Comparison of ENCODE assay signal across 8 cellular contexts in the genomic region with DNA sequence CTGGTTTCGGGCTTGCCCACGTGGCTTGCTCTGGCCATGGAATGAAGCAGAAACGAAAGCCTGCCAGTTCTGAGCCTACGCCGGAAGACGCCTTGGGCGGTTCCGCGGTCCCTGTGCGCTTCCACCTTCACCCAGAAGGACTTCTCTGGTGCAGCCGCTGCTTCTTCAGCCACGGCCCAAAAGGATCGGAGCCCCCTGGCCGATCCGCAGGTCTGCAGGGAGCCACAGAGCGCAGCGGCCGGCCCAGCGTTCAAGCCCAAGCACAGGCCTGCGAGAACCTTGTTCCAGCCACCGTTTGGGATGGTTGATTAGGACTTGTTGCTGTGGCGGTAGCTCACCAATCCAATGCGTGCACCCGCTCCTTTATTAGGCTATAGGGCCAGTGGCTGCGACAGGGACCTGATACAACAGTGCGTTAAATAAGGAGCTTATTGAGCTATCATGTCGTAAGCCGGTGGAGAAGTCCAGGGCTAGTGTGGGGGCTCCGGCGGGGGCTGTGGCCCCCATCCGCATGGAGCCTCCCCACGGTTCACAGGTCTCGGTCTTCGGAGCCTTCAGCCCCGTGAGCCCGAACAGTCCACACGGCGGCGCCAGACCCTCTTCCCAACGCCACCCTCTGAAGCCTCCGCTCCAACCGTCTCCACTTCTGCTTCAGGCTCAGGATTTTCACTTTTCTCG. TPM values are rescaled to one million over a fixed set of nuclear protein-coding genes. Genes with fewer than 3 reads are reported as not detected.
A peak's percentile ranks its signal among the peaks of the same experiment; 100 is the strongest.
DNase-seq lines count a peak whose midpoint lies in the region; ATAC-seq, FAIRE-seq and TF ChIP-seq lines count a peak whose summit lies in the region.

No MANE protein-coding gene starts in this region.

- H3K27ac Mint-ChIP-seq in stimulated activated naive B cell treated with anti-CD40 and anti-IgM and Interleukin-4, amounts not matched to agents 10 μg/mL and 1 μg/mL and 100 μg/mL, for 72 hours, result no peak overlapping the region

- H3K4me1 ChIP-seq in mammary epithelial cell (ENCODE audit: insufficient read depth, low read length), result no peaks in the 10 kb centered on the region
- no peaks in the 10 kb centered on the region for H3K4me1 ChIP-seq in HepG2 (ENCODE audit: insufficient read depth, low read length)

- peaks cover 15 to 16% of the 10 kb centered on the region in 2 donors for H3K27me3 Mint-ChIP-seq in stimulated activated naive B cell treated with anti-CD40 and anti-IgM and Interleukin-4, amounts not matched to agents 10 μg/mL and 1 μg/mL and 100 μg/mL, for 72 hours

- TF ChIP-seq RAD21 in HepG2 (CRISPR knock-in tag; IDR thresholded peaks at IDR 0.05), result peak; percentile 48

- no TSS peak for BruUV-seq in mammary epithelial cell (replicated peaks; lab: Mats Ljungman, UMichigan)
- BruUV-seq in HepG2 (replicated peaks; lab: Mats Ljungman, UMichigan), result no TSS peak

- H3K27me3 ChIP-seq in mammary epithelial cell (ENCODE audit: insufficient read depth, low read length), result peaks cover 2% of the 10 kb centered on the region
- H3K27me3 ChIP-seq in HepG2 (ENCODE audit: control insufficient read depth in 1 of 2, insufficient read depth in 2 of 2, low read length in 2 of 2), result peaks cover 7 to 56% of the 10 kb centered on the region in 2 experiments; a peak in 4 of 5 replicates

- WGBS in mammary epithelial cell (ENCODE audit: low coverage, missing lambda C conversion rate), result 17% methylated on average over 29 of the region's 43 CpGs
- 50% methylated on average over 36 of the region's 43 CpGs for WGBS in HepG2 (ENCODE audit: low lambda C conversion rate)

- no peaks in the 10 kb centered on the region for H4K20me1 ChIP-seq in mammary epithelial cell (ENCODE audit: insufficient read depth, low read length)
- H4K20me1 ChIP-seq in HepG2 (ENCODE audit: insufficient read depth, low read length), result no peaks in the 10 kb centered on the region

- peak overlapping the region; percentile 77 to 79 for H3K4me3 Mint-ChIP-seq in stimulated activated naive B cell treated with anti-CD40 and anti-IgM and Interleukin-4, amounts not matched to agents 10 μg/mL and 1 μg/mL and 100 μg/mL, for 72 hours

- H3K36me3 Mint-ChIP-seq in stimulated activated naive B cell treated with anti-CD40 and anti-IgM and Interleukin-4, amounts not matched to agents 10 μg/mL and 1 μg/mL and 100 μg/mL, for 72 hours, result peaks cover 2 to 3% of the 10 kb centered on the region in 2 donors

- dilution Hi-C loops in mammary epithelial cell (cut with HindIII; ENCODE audit: low sequenced_read_pairs), result no loop called here

- POLR2A ChIA-PET in HepG2 (lab: Yijun Ruan, JAX), result no interaction called here

- H3K9me3 ChIP-seq in mammary epithelial cell (replicated peaks; ENCODE audit: insufficient read depth, low read length) (no peaks in the 10 kb centered on the region), HepG2 (ENCODE audit: low read length) (no peaks in the 10 kb centered on the region)

- in situ Hi-C loops in mammary epithelial cell (cut with MboI; ENCODE audit: low sequenced_read_pairs in 2 of 2), result no loop called here
- in situ Hi-C loops in HepG2 (cut with HindIII; ENCODE audit: extremely low pct_ligation_motif_present, low pct_unique_long_range_greater_than_20kb), result no loop called here

- TF ChIP-seq CTCF in mammary epithelial cell (conservative IDR thresholded peaks at IDR 0.05 in 1 of 2, IDR thresholded peaks at IDR 0.05 in 1 of 2; ENCODE audit: extremely low read depth in 1 of 2, insufficient read depth in 1 of 2, low read depth in 1 of 2, low read length in 2 of 2) (peak; percentile 12 to 38), HepG2 (CRISPR knock-in tag; IDR thresholded peaks at IDR 0.05) (peak; percentile 74)

- peak; percentile 60 for TF ChIP-seq POLR2A in GM18526 (IDR thresholded peaks at IDR 0.05; ENCODE audit: extremely low read depth, insufficient read length)
- TF ChIP-seq POLR2A in HepG2 (IDR thresholded peaks at IDR 0.05; ENCODE audit: insufficient read depth in 1 of 2, low read depth in 2 of 2, low read length in 2 of 2), result no peak

- H3K9ac ChIP-seq in mammary epithelial cell (ENCODE audit: insufficient read depth, low read length) (no peak overlapping the region), HepG2 (ENCODE audit: insufficient read depth, low read depth, low read length) (no peak overlapping the region)

- FAIRE-seq in HepG2 (lab: Jason Lieb, UNC), result no peak

- H3K36me3 ChIP-seq in mammary epithelial cell (ENCODE audit: insufficient read depth, low read length) (no peaks in the 10 kb centered on the region), HepG2 (replicated peaks in 1 of 2; ENCODE audit: control insufficient read depth in 1 of 2, insufficient read depth in 2 of 2, low read length in 2 of 2) (no peaks in the 10 kb centered on the region)

- peak overlapping the region; percentile 62 for H3K4me2 ChIP-seq in mammary epithelial cell (ENCODE audit: insufficient read depth, low read depth, low read length)
- H3K4me2 ChIP-seq in HepG2 (ENCODE audit: low read depth, low read length), result no peak overlapping the region

- H3K27ac ChIP-seq in mammary epithelial cell (ENCODE audit: insufficient read depth, low read depth, low read length) (no peak overlapping the region), HepG2 (ENCODE audit: extremely low read length, insufficient read depth, low read length) (no peak overlapping the region)

- CTCF ChIA-PET in mammary epithelial cell (lab: Charles Lee; ENCODE audit: low non-redundant PET) (no interaction called here), HepG2 (lab: Yijun Ruan, JAX; ENCODE audit: low intra/inter-chr PET ratio, low total read pairs) (no interaction called here)

- peak overlapping the region; percentile 65 for H2AFZ ChIP-seq in mammary epithelial cell (ENCODE audit: low read depth, low read length)
- no peak overlapping the region for H2AFZ ChIP-seq in HepG2 (ENCODE audit: low read length)

- TF ChIP-seq EP300 in HepG2 (IDR thresholded peaks at IDR 0.05; ENCODE audit: low read depth in 2 of 2, low read length in 2 of 2) (no peak), HepG2 (CRISPR knock-in tag; IDR thresholded peaks at IDR 0.05; ENCODE audit: borderline replicate concordance) (no peak)

- intact Hi-C loops in mammary epithelial cell (cut with micrococcal nuclease) (no loop called here), HepG2 (cut with micrococcal nuclease; ENCODE audit: unreplicated experiment) (no loop called here)

- DNase-seq in T-helper 1 cell (peak in 3 of 5 donors; percentile 26 to 60 (median 37)), mammary epithelial cell (no peak), HepG2 (ENCODE audit: low spot score) (no peak), HT-29 (ENCODE audit: low spot score) (no peak), NCI-H2196 (lab: John Stamatoyannopoulos, UW; ENCODE audit: unreplicated experiment) (no peak), ureter (ENCODE audit: low spot score) (no peak)
- DNase-seq in stimulated activated naive B cell treated with anti-CD40 and anti-IgM and Interleukin-4, amounts not matched to agents 10 μg/mL and 1 μg/mL and 100 μg/mL, for 72 hours, result peak; percentile 42

- peaks cover 2 to 4% of the 10 kb centered on the region in 2 donors for H3K9me3 Mint-ChIP-seq in stimulated activated naive B cell treated with anti-CD40 and anti-IgM and Interleukin-4, amounts not matched to agents 10 μg/mL and 1 μg/mL and 100 μg/mL, for 72 hours

- H3K4me1 Mint-ChIP-seq in stimulated activated naive B cell treated with anti-CD40 and anti-IgM and Interleukin-4, amounts not matched to agents 10 μg/mL and 1 μg/mL and 100 μg/mL, for 72 hours, result peaks cover 9 to 15% of the 10 kb centered on the region in 2 donors

- H3K4me3 ChIP-seq in mammary epithelial cell (replicated peaks in 1 of 3; ENCODE audit: insufficient read depth in 1 of 3, low read depth in 2 of 3, low read length in 3 of 3) (peak overlapping the region in 1 of 3 experiments; percentile 2), HepG2 (replicated peaks in 1 of 3; ENCODE audit: insufficient read depth in 1 of 3, low read depth in 2 of 3, low read length in 3 of 3) (no peak overlapping the region)

- H3K79me2 ChIP-seq in mammary epithelial cell (ENCODE audit: insufficient read depth, low read length) (no peaks in the 10 kb centered on the region), HepG2 (ENCODE audit: insufficient read depth, low read length) (no peaks in the 10 kb centered on the region)

- peak; percentile 90 for ATAC-seq in HepG2
- peak; percentile 76 to 88 for ATAC-seq in stimulated activated naive B cell treated with anti-CD40 and anti-IgM and Interleukin-4, amounts not matched to agents 10 μg/mL and 1 μg/mL and 100 μg/mL, for 72 hours (replicated peaks)

RNA-seq across cellular contexts. Expression of gene MPP2, which starts 10.2 kb away (rescaled TPM):
- total RNA-seq in mammary epithelial cell, result 1 to 10 TPM in 1 of 2 donors, under 1 TPM in 1; 0.85 to 1.8 TPM
- 0.75 TPM for polyA plus RNA-seq in mammary epithelial cell
- 3.0 TPM for polyA minus RNA-seq in mammary epithelial cell
- total RNA-seq in HepG2 (2016; rRNA removed; fragmentation: Illumina TruSeq; extraction: Trizol), result 0.20 and 0.44 TPM in 2 replicates
- total RNA-seq in HepG2 (2016; cell fraction: cytosol; rRNA removed; fragmentation: Illumina TruSeq; extraction: Trizol; ENCODE audit: low read depth), result 0.18 and 0.30 TPM in 2 replicates
- total RNA-seq in HepG2 (2016; cell fraction: insoluble cytoplasmic fraction; rRNA removed; fragmentation: Illumina TruSeq; extraction: Trizol), result 0.02 and 0.10 TPM in 2 replicates
- total RNA-seq in HepG2 (2016; cell fraction: membrane; rRNA removed; fragmentation: Illumina TruSeq; extraction: Trizol), result 0.06 and 0.07 TPM in 2 replicates
- total RNA-seq in HepG2 (2016; cell fraction: nucleus; rRNA removed; fragmentation: Illumina TruSeq; extraction: Trizol), result 0.25 TPM in 1 of 2 replicates, not detected in the other
- polyA plus RNA-seq in HepG2 (2011; rRNA removed), result 1.7 and 2.2 TPM in 2 replicates
- 1.6 TPM in 2 replicates for polyA plus RNA-seq in HepG2 (2011; cell fraction: cytosol; rRNA removed)
- polyA plus RNA-seq in HepG2 (2011; cell fraction: nucleus; rRNA removed), result 3.8 and 4.9 TPM in 2 replicates
- 0.62 and 0.99 TPM in 2 replicates for polyA plus RNA-seq in HepG2 (2012)
- not detected in 2 replicates for polyA plus RNA-seq in HepG2 (2016; cell fraction: cytosol; fragmentation: Illumina TruSeq; extraction: Trizol; ENCODE audit: low read depth)
- polyA plus RNA-seq in HepG2 (2016; cell fraction: insoluble cytoplasmic fraction; fragmentation: Illumina TruSeq; extraction: Trizol; ENCODE audit: low read depth), result 0.19 and 0.20 TPM in 2 replicates
- polyA plus RNA-seq in HepG2 (2016; cell fraction: membrane; fragmentation: Illumina TruSeq; extraction: Trizol; ENCODE audit: low read depth), result 0.05 TPM in 1 of 2 replicates, not detected in the other
- 0.15 and 0.18 TPM in 2 replicates for polyA plus RNA-seq in HepG2 (2016; cell fraction: nucleus; fragmentation: Illumina TruSeq; extraction: Trizol; ENCODE audit: insufficient read depth, low read depth)
- polyA minus RNA-seq in HepG2 (2011; rRNA and poly(A)+ RNA removed; ENCODE audit: low replicate concordance), result 3.3 and 19.7 TPM in 2 replicates
- polyA minus RNA-seq in HepG2 (2011; cell fraction: cytosol; rRNA and poly(A)+ RNA removed), result 1.1 and 2.0 TPM in 2 replicates
- 1.5 and 3.2 TPM in 2 replicates for polyA minus RNA-seq in HepG2 (2011; cell fraction: nucleus; rRNA and poly(A)+ RNA removed)
- total RNA-seq in HT-29 (2014; rRNA removed; shearing (Covaris generic)), result 0.29 and 0.56 TPM in 2 replicates
- total RNA-seq in ureter, result 9.8 TPM

RNA-seq across cellular contexts. Expression of gene PPY, which starts 24.8 kb away (rescaled TPM):
- not detected for total RNA-seq in mammary epithelial cell
- polyA plus RNA-seq in mammary epithelial cell, result not detected
- not detected for polyA minus RNA-seq in mammary epithelial cell
- total RNA-seq in HepG2 (2016; rRNA removed; fragmentation: Illumina TruSeq; extraction: Trizol), result not detected in 2 replicates
- total RNA-seq in HepG2 (2016; cell fraction: cytosol; rRNA removed; fragmentation: Illumina TruSeq; extraction: Trizol; ENCODE audit: low read depth), result not detected in 2 replicates
- not detected in 2 replicates for total RNA-seq in HepG2 (2016; cell fraction: insoluble cytoplasmic fraction; rRNA removed; fragmentation: Illumina TruSeq; extraction: Trizol)
- total RNA-seq in HepG2 (2016; cell fraction: membrane; rRNA removed; fragmentation: Illumina TruSeq; extraction: Trizol), result not detected in 2 replicates
- not detected in 2 replicates for total RNA-seq in HepG2 (2016; cell fraction: nucleus; rRNA removed; fragmentation: Illumina TruSeq; extraction: Trizol)
- polyA plus RNA-seq in HepG2 (2011; rRNA removed), result not detected in 2 replicates
- 0.21 TPM in 1 of 2 replicates, not detected in the other for polyA plus RNA-seq in HepG2 (2011; cell fraction: cytosol; rRNA removed)
- polyA plus RNA-seq in HepG2 (2011; cell fraction: nucleus; rRNA removed), result not detected in 2 replicates
- polyA plus RNA-seq in HepG2 (2012), result not detected in 2 replicates
- not detected in 2 replicates for polyA plus RNA-seq in HepG2 (2016; cell fraction: cytosol; fragmentation: Illumina TruSeq; extraction: Trizol; ENCODE audit: low read depth)
- polyA plus RNA-seq in HepG2 (2016; cell fraction: insoluble cytoplasmic fraction; fragmentation: Illumina TruSeq; extraction: Trizol; ENCODE audit: low read depth), result not detected in 2 replicates
- polyA plus RNA-seq in HepG2 (2016; cell fraction: membrane; fragmentation: Illumina TruSeq; extraction: Trizol; ENCODE audit: low read depth), result not detected in 2 replicates
- polyA plus RNA-seq in HepG2 (2016; cell fraction: nucleus; fragmentation: Illumina TruSeq; extraction: Trizol; ENCODE audit: insufficient read depth, low read depth), result not detected in 2 replicates
- polyA minus RNA-seq in HepG2 (2011; rRNA and poly(A)+ RNA removed; ENCODE audit: low replicate concordance), result not detected in 2 replicates
- not detected in 2 replicates for polyA minus RNA-seq in HepG2 (2011; cell fraction: cytosol; rRNA and poly(A)+ RNA removed)
- not detected in 2 replicates for polyA minus RNA-seq in HepG2 (2011; cell fraction: nucleus; rRNA and poly(A)+ RNA removed)
- not detected in 2 replicates for total RNA-seq in HT-29 (2014; rRNA removed; shearing (Covaris generic))
- not detected for total RNA-seq in ureter

RNA-seq across cellular contexts. Expression of gene PYY, which starts 36.3 kb away (rescaled TPM):
- total RNA-seq in mammary epithelial cell (not detected), HepG2 (2016; rRNA removed; fragmentation: Illumina TruSeq; extraction: Trizol) (not detected in 2 replicates), ureter (not detected)
- polyA plus RNA-seq in mammary epithelial cell (not detected), HepG2 (2011; rRNA removed) (0.24 and 0.25 TPM in 2 replicates)
- not detected for polyA minus RNA-seq in mammary epithelial cell
- total RNA-seq in HepG2 (2016; cell fraction: cytosol; rRNA removed; fragmentation: Illumina TruSeq; extraction: Trizol; ENCODE audit: low read depth), result not detected in 2 replicates
- total RNA-seq in HepG2 (2016; cell fraction: insoluble cytoplasmic fraction; rRNA removed; fragmentation: Illumina TruSeq; extraction: Trizol), result not detected in 2 replicates
- not detected in 2 replicates for total RNA-seq in HepG2 (2016; cell fraction: membrane; rRNA removed; fragmentation: Illumina TruSeq; extraction: Trizol)
- not detected in 2 replicates for total RNA-seq in HepG2 (2016; cell fraction: nucleus; rRNA removed; fragmentation: Illumina TruSeq; extraction: Trizol)
- polyA plus RNA-seq in HepG2 (2011; cell fraction: cytosol; rRNA removed), result 0.21 and 0.30 TPM in 2 replicates
- polyA plus RNA-seq in HepG2 (2011; cell fraction: nucleus; rRNA removed), result 1.1 and 1.2 TPM in 2 replicates
- 0.32 TPM in 1 of 2 replicates, not detected in the other for polyA plus RNA-seq in HepG2 (2012)
- not detected in 2 replicates for polyA plus RNA-seq in HepG2 (2016; cell fraction: cytosol; fragmentation: Illumina TruSeq; extraction: Trizol; ENCODE audit: low read depth)
- polyA plus RNA-seq in HepG2 (2016; cell fraction: insoluble cytoplasmic fraction; fragmentation: Illumina TruSeq; extraction: Trizol; ENCODE audit: low read depth), result not detected in 2 replicates
- not detected in 2 replicates for polyA plus RNA-seq in HepG2 (2016; cell fraction: membrane; fragmentation: Illumina TruSeq; extraction: Trizol; ENCODE audit: low read depth)
- polyA plus RNA-seq in HepG2 (2016; cell fraction: nucleus; fragmentation: Illumina TruSeq; extraction: Trizol; ENCODE audit: insufficient read depth, low read depth), result not detected in 2 replicates
- polyA minus RNA-seq in HepG2 (2011; rRNA and poly(A)+ RNA removed; ENCODE audit: low replicate concordance), result not detected in 2 replicates
- not detected in 2 replicates for polyA minus RNA-seq in HepG2 (2011; cell fraction: cytosol; rRNA and poly(A)+ RNA removed)
- not detected in 2 replicates for polyA minus RNA-seq in HepG2 (2011; cell fraction: nucleus; rRNA and poly(A)+ RNA removed)
- total RNA-seq in HT-29 (2014; rRNA removed; shearing (Covaris generic)), result not detected in 2 replicates

Comparison
In these comparisons a context has a peak if more than half of its experiments do, and no peak if none do; other contexts are left out.
1. DNase-seq: peak in T-helper 1 cell (3 of 5) and stimulated activated naive B cell treated with anti-CD40 and anti-IgM and Interleukin-4, amounts not matched to agents 10 μg/mL and 1 μg/mL and 100 μg/mL, for 72 hours (single experiment); none in mammary epithelial cell (single experiment), HepG2 (single experiment), HT-29 (single experiment), NCI-H2196 (single experiment) and ureter (single experiment).